ENCODE assay signal across 2 cellular contexts in the genomic region with DNA sequence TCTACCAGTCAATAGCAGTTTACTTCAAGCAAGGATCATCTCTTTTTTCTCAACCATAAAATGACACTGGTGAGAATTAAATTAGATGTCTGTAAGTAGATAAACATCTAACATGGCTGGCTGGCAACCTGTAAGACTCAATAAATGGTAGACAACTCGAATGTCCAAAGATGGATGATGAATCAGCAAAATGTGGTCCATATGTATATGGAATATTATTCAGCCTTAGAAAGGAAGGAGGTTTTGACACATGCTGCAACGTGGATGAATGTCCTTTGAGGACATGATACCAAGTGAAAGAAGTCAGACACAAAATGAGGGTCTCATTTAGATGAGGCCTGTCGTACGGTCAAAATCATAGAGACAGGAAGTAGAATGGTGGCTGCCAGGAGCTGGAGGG.
A peak's percentile ranks its signal among the peaks of the same experiment; 100 is the strongest.
TF ChIP-seq lines count a peak whose summit lies in the region.

No MANE protein-coding gene starts in this region.

TF ChIP-seq in HEK293, 187 proteins besides CTCF, POLR2A, EP300 and RAD21 (continued from another document):
- peak; percentile 11; the same call in 1 of the 2 replicates for TF ChIP-seq ZNF146 (tag by site-specific recombination; IDR thresholded peaks at IDR 0.05)

TF ChIP-seq in SK-N-SH, 30 proteins besides CTCF, POLR2A, EP300 and RAD21 (continued from another document):
- TF ChIP-seq, protein P1, sequence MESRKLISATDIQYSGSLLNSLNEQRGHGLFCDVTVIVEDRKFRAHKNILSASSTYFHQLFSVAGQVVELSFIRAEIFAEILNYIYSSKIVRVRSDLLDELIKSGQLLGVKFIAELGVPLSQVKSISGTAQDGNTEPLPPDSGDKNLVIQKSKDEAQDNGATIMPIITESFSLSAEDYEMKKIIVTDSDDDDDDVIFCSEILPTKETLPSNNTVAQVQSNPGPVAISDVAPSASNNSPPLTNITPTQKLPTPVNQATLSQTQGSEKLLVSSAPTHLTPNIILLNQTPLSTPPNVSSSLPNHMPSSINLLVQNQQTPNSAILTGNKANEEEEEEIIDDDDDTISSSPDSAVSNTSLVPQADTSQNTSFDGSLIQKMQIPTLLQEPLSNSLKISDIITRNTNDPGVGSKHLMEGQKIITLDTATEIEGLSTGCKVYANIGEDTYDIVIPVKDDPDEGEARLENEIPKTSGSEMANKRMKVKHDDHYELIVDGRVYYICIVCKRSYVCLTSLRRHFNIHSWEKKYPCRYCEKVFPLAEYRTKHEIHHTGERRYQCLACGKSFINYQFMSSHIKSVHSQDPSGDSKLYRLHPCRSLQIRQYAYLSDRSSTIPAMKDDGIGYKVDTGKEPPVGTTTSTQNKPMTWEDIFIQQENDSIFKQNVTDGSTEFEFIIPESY (IDR thresholded peaks at IDR 0.05; ENCODE audit: borderline replicate concordance, low read depth): no peak
- TF ChIP-seq JUND (IDR thresholded peaks at IDR 0.05) (no peak), FOXM1 (IDR thresholded peaks at IDR 0.05; ENCODE audit: low read depth) (no peak), ELF1 (IDR thresholded peaks at IDR 0.05) (no peak), SMC3 (IDR thresholded peaks at IDR 0.05; ENCODE audit: low read depth, low read length) (no peak), TCF12 (IDR thresholded peaks at IDR 0.05) (no peak), NFIC (IDR thresholded peaks at IDR 0.05; ENCODE audit: borderline replicate concordance) (no peak), RXRA (IDR thresholded peaks at IDR 0.05; ENCODE audit: borderline replicate concordance, low read depth) (no peak), CHD2 (IDR thresholded peaks at IDR 0.05; ENCODE audit: low read length, partially characterized antibody) (no peak), TAF1 (IDR thresholded peaks at IDR 0.05; ENCODE audit: borderline replicate concordance, low read depth, low read length) (no peak)
- TF ChIP-seq, protein P2, sequence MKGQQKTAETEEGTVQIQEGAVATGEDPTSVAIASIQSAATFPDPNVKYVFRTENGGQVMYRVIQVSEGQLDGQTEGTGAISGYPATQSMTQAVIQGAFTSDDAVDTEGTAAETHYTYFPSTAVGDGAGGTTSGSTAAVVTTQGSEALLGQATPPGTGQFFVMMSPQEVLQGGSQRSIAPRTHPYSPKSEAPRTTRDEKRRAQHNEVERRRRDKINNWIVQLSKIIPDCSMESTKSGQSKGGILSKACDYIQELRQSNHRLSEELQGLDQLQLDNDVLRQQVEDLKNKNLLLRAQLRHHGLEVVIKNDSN (IDR thresholded peaks at IDR 0.05; ENCODE audit: borderline replicate concordance, low read depth): no peak
- TF ChIP-seq, protein P3, sequence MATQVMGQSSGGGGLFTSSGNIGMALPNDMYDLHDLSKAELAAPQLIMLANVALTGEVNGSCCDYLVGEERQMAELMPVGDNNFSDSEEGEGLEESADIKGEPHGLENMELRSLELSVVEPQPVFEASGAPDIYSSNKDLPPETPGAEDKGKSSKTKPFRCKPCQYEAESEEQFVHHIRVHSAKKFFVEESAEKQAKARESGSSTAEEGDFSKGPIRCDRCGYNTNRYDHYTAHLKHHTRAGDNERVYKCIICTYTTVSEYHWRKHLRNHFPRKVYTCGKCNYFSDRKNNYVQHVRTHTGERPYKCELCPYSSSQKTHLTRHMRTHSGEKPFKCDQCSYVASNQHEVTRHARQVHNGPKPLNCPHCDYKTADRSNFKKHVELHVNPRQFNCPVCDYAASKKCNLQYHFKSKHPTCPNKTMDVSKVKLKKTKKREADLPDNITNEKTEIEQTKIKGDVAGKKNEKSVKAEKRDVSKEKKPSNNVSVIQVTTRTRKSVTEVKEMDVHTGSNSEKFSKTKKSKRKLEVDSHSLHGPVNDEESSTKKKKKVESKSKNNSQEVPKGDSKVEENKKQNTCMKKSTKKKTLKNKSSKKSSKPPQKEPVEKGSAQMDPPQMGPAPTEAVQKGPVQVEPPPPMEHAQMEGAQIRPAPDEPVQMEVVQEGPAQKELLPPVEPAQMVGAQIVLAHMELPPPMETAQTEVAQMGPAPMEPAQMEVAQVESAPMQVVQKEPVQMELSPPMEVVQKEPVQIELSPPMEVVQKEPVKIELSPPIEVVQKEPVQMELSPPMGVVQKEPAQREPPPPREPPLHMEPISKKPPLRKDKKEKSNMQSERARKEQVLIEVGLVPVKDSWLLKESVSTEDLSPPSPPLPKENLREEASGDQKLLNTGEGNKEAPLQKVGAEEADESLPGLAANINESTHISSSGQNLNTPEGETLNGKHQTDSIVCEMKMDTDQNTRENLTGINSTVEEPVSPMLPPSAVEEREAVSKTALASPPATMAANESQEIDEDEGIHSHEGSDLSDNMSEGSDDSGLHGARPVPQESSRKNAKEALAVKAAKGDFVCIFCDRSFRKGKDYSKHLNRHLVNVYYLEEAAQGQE (IDR thresholded peaks at IDR 0.05; ENCODE audit: low read depth, low read length): no peak
